ENCODE assay signal across 16 cellular contexts in the genomic region with DNA sequence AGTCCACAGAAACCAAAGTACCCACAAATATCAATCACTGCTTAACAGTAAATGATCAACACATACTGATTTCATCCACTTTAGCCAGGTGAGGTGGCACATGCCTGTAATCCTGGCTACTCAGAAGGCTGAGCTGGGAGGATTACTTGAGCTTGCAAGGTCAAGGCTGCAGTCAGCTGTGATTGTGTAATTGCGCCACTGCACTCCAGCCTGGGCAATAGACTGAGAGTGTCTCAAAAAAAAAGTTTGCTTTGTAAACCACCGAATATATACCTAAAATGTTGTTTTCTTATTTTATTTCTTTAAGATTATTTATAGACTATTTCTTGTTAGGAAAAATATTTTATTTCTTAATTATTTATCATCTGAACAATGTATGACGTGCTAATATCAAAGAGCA. TPM values are rescaled to one million over a fixed set of nuclear protein-coding genes. Genes with fewer than 3 reads are reported as not detected.
DNase-seq lines count a peak whose midpoint lies in the region; ATAC-seq, FAIRE-seq and TF ChIP-seq lines count a peak whose summit lies in the region.
"Had no signal": no experiment of that assay in that cellular context is flagged by ENCODE, and none has a peak within 500 bp of the region (broad histone marks: within the 10 kb centered on the region; RNA-seq: fewer than 3 reads in every experiment).

No MANE protein-coding gene starts in this region.

- H3K27me3 ChIP-seq in hepatocyte = no peaks in the 10 kb centered on the region
- H3K27me3 ChIP-seq: BLaER1 treated with 17β-estradiol and CSF1 and Interleukin-3, amounts not matched to agents 10 nM and 100 nM had no signal

- FAIRE-seq in D721Med (lab: Jason Lieb, UNC) = peak; percentile 56
- FAIRE-seq: A204.1, G401.6 had no signal

- no peak overlapping the region for H3K4me3 Mint-ChIP-seq in activated naive CD8-positive, alpha-beta T cell treated with anti-CD3 and anti-CD28 coated beads, Interleukin-2, amount 50 U/mL, for 24 hours
- no peak overlapping the region for H3K4me3 Mint-ChIP-seq in effector memory CD8-positive, alpha-beta T cell
- H3K4me3 Mint-ChIP-seq: CD8-positive, alpha-beta memory T cell had no signal

- H3K4me3 ChIP-seq in hepatocyte (no peak overlapping the region), mucosa of descending colon (no peak overlapping the region)
- H3K4me3 ChIP-seq: BLaER1 treated with 17β-estradiol and CSF1 and Interleukin-3, amounts not matched to agents 10 nM and 100 nM had no signal

- no peak overlapping the region for H3K27ac ChIP-seq in hepatocyte
- H3K27ac ChIP-seq: BLaER1 treated with 17β-estradiol and CSF1 and Interleukin-3, amounts not matched to agents 10 nM and 100 nM had no signal

- no peaks in the 10 kb centered on the region for H3K9me2 ChIP-seq in hepatocyte (replicated peaks; ENCODE audit: insufficient read depth)

- H2AFZ ChIP-seq in hepatocyte = no peak overlapping the region

- H3K4me1 Mint-ChIP-seq in activated naive CD8-positive, alpha-beta T cell treated with anti-CD3 and anti-CD28 coated beads, Interleukin-2, amount 50 U/mL, for 24 hours = no peaks in the 10 kb centered on the region
- H3K4me1 Mint-ChIP-seq in effector memory CD8-positive, alpha-beta T cell (ENCODE audit: low read depth in 2 of 2) = no peaks in the 10 kb centered on the region
- H3K4me1 Mint-ChIP-seq: CD8-positive, alpha-beta memory T cell had no signal

- ATAC-seq in mucosa of descending colon = peak; percentile 44
- ATAC-seq in activated naive CD8-positive, alpha-beta T cell treated with anti-CD3 and anti-CD28 coated beads, Interleukin-2, amount 50 U/mL, for 24 hours = no peak
- no peak for ATAC-seq in effector memory CD8-positive, alpha-beta T cell (replicated peaks)

- no peaks in the 10 kb centered on the region for H3K79me2 ChIP-seq in hepatocyte

- no peak overlapping the region for H3K4me2 ChIP-seq in hepatocyte
- H3K4me2 ChIP-seq: BLaER1 treated with 17β-estradiol and CSF1 and Interleukin-3, amounts not matched to agents 10 nM and 100 nM had no signal

- H3K4me1 ChIP-seq in hepatocyte (ENCODE audit: insufficient read depth) (no peaks in the 10 kb centered on the region), mucosa of descending colon (ENCODE audit: low read depth) (no peaks in the 10 kb centered on the region)

- 80% methylated on average over 3 of the region's 3 CpGs for WGBS in hepatocyte (ENCODE audit: low lambda C conversion rate, missing lambda C conversion rate)

- H3K9me3 ChIP-seq in hepatocyte (ENCODE audit: low read depth) = no peaks in the 10 kb centered on the region
- no peaks in the 10 kb centered on the region for H3K9me3 ChIP-seq in mucosa of descending colon
- H3K9me3 ChIP-seq: BLaER1 treated with 17β-estradiol and CSF1 and Interleukin-3, amounts not matched to agents 10 nM and 100 nM had no signal

- DNase-seq in D721Med (ENCODE audit: insufficient read length, low spot score) = no peak
- peak; percentile 46 for DNase-seq in amniotic epithelial cell (ENCODE audit: low read depth)
- peak; percentile 14 for DNase-seq in hepatocyte (ENCODE audit: low spot score)
- DNase-seq in mucosa of descending colon = no peak
- DNase-seq in NCI-H510A treated with DMSO at 0.1 percent for 48 hours (lab: John Stamatoyannopoulos, UW) = no peak
- DNase-seq in activated naive CD8-positive, alpha-beta T cell treated with anti-CD3 and anti-CD28 coated beads, Interleukin-2, amount 50 U/mL, for 24 hours = no peak
- no peak for DNase-seq in effector memory CD8-positive, alpha-beta T cell
- DNase-seq in activated T-cell treated with anti-CD3 and anti-CD28 coated beads for 4 hours = no peak
- DNase-seq: CD8-positive, alpha-beta memory T cell; DND-41; NCI-H146; NCI-H2081 treated with DMSO at 0.1 percent for 48 hours; NCI-H510A had no signal

- H3K27ac Mint-ChIP-seq in activated naive CD8-positive, alpha-beta T cell treated with anti-CD3 and anti-CD28 coated beads, Interleukin-2, amount 50 U/mL, for 24 hours = no peak overlapping the region
- H3K27ac Mint-ChIP-seq in effector memory CD8-positive, alpha-beta T cell = no peak overlapping the region
- H3K27ac Mint-ChIP-seq: CD8-positive, alpha-beta memory T cell had no signal

- H3K36me3 ChIP-seq in hepatocyte (replicated peaks; ENCODE audit: insufficient read depth, low read depth) (no peaks in the 10 kb centered on the region), mucosa of descending colon (ENCODE audit: low read depth) (no peaks in the 10 kb centered on the region)
- H3K36me3 ChIP-seq: BLaER1 treated with 17β-estradiol and CSF1 and Interleukin-3, amounts not matched to agents 10 nM and 100 nM had no signal

- no peaks in the 10 kb centered on the region for H4K20me1 ChIP-seq in hepatocyte (ENCODE audit: insufficient read depth, poor library complexity, severe bottlenecking)
- H4K20me1 ChIP-seq: BLaER1 treated with 17β-estradiol and CSF1 and Interleukin-3, amounts not matched to agents 10 nM and 100 nM had no signal

- no peaks in the 10 kb centered on the region for H3K36me3 Mint-ChIP-seq in activated naive CD8-positive, alpha-beta T cell treated with anti-CD3 and anti-CD28 coated beads, Interleukin-2, amount 50 U/mL, for 24 hours (ENCODE audit: low read depth)
- no peaks in the 10 kb centered on the region for H3K36me3 Mint-ChIP-seq in effector memory CD8-positive, alpha-beta T cell (ENCODE audit: insufficient read depth)
- H3K36me3 Mint-ChIP-seq: CD8-positive, alpha-beta memory T cell had no signal

- H3K27me3 Mint-ChIP-seq in activated naive CD8-positive, alpha-beta T cell treated with anti-CD3 and anti-CD28 coated beads, Interleukin-2, amount 50 U/mL, for 24 hours = no peaks in the 10 kb centered on the region
- peaks cover 0 to 10% of the 10 kb centered on the region in 2 donors for H3K27me3 Mint-ChIP-seq in effector memory CD8-positive, alpha-beta T cell

- intact Hi-C loops in mucosa of descending colon (cut with DNase I, micrococcal nuclease) = loop anchor here in 1 of 2 donors (5.0 kb wide), 1 partner anchor 101 kb away; no protein-coding TSS in a partner anchor

- TF ChIP-seq CTCF in D721Med (IDR thresholded peaks at IDR 0.05; ENCODE audit: insufficient read depth, missing control alignments) (no peak), hepatocyte (IDR thresholded peaks at IDR 0.05; ENCODE audit: poor library complexity) (no peak), mucosa of descending colon (IDR thresholded peaks at IDR 0.05) (no peak)

- H3K9me3 Mint-ChIP-seq in activated naive CD8-positive, alpha-beta T cell treated with anti-CD3 and anti-CD28 coated beads, Interleukin-2, amount 50 U/mL, for 24 hours = no peaks in the 10 kb centered on the region
- H3K9me3 Mint-ChIP-seq in effector memory CD8-positive, alpha-beta T cell = no peaks in the 10 kb centered on the region
- H3K9me3 Mint-ChIP-seq: CD8-positive, alpha-beta memory T cell had no signal

RNA-seq across cellular contexts. Expression of gene ATP13A4, which starts 8.7 kb away (rescaled TPM):
- total RNA-seq in hepatocyte (14.2 and 18.2 TPM in 2 replicates), mucosa of descending colon (10 to 100 TPM in 2 of 3 donors, 1 to 10 TPM in 1; 7.3 to 33.6 (median 19.1) TPM)
- 5.2 and 7.1 TPM in 2 replicates for polyA plus RNA-seq in hepatocyte
- polyA plus RNA-seq: CD8-positive, alpha-beta memory T cell had no signal

RNA-seq across cellular contexts. Expression of gene OPA1, which starts 29.6 kb away (rescaled TPM):
- total RNA-seq in hepatocyte = 49.0 TPM in 2 replicates
- polyA plus RNA-seq in hepatocyte = 15.0 and 17.7 TPM in 2 replicates
- total RNA-seq in mucosa of descending colon = 10 to 100 TPM; 67.8 to 90.8 (median 82.1) TPM

Comparison
In these comparisons a context has a peak if more than half of its experiments do, and no peak if none do; other contexts are left out.
1. DNase-seq: peak in amniotic epithelial cell (single experiment) and hepatocyte (single experiment); none in D721Med (single experiment), mucosa of descending colon (0 of 3), NCI-H510A treated with DMSO at 0.1 percent for 48 hours (single experiment), activated naive CD8-positive, alpha-beta T cell treated with anti-CD3 and anti-CD28 coated beads, Interleukin-2, amount 50 U/mL, for 24 hours (single experiment), effector memory CD8-positive, alpha-beta T cell (0 of 3) and activated T-cell treated with anti-CD3 and anti-CD28 coated beads for 4 hours (single experiment).